ENCODE assay signal across 16 cellular contexts in genomic region chr11:75323609-75324008, GRCh38. TPM values are rescaled to one million over a fixed set of nuclear protein-coding genes. Genes with fewer than 3 reads are reported as not detected.
A peak's percentile ranks its signal among the peaks of the same experiment; 100 is the strongest.
DNase-seq lines count a peak whose midpoint lies in the region; ATAC-seq, FAIRE-seq and TF ChIP-seq lines count a peak whose summit lies in the region.
"Had no signal": no experiment of that assay in that cellular context is flagged by ENCODE, and none has a peak within 500 bp of the region (broad histone marks: within the 10 kb centered on the region; RNA-seq: fewer than 3 reads in every experiment).

No MANE protein-coding gene starts in this region.

- H3K27me3 ChIP-seq in osteoblast (ENCODE audit: insufficient read depth, low read length) = no peaks in the 10 kb centered on the region
- H3K27me3 ChIP-seq: dorsolateral prefrontal cortex had no signal

- intact Hi-C loops in kidney (cut with DNase I) = no loop called here

- DNase-seq in NCI-H748 (lab: John Stamatoyannopoulos, UW; ENCODE audit: unreplicated experiment) (peak; percentile 60), NCI-H748 treated with DMSO at 0.1 percent for 48 hours (lab: John Stamatoyannopoulos, UW) (no peak), NCI-H146 treated with DMSO at 0.1 percent for 48 hours (lab: John Stamatoyannopoulos, UW; ENCODE audit: unreplicated experiment) (peak; percentile 44), dermis blood vessel endothelial cell (peak; percentile 53), osteoblast (ENCODE audit: insufficient read length, low spot score, missing footprints) (peak; percentile 36), NCI-H82 treated with DMSO at 0.1 percent for 48 hours (lab: John Stamatoyannopoulos, UW; ENCODE audit: unreplicated experiment) (no peak), kidney (no peak)
- DNase-seq: activated T-cell treated with anti-CD3 and anti-CD28 coated beads for 4 hours, anterior cingulate cortex, dorsolateral prefrontal cortex, NCI-H2171 treated with DMSO at 0.1 percent for 48 hours, substantia nigra had no signal

- no peak overlapping the region for H3K9ac ChIP-seq in kidney (ENCODE audit: low read length in 2 of 2)

- no peak for FAIRE-seq in kidney (lab: Jason Lieb, UNC)

- H3K4me1 ChIP-seq in osteoblast (ENCODE audit: insufficient read depth, low read length) = peaks cover 15% of the 10 kb centered on the region
- H3K4me1 ChIP-seq in kidney (ENCODE audit: control insufficient read depth in 1 of 2, insufficient read depth in 1 of 2, low read depth in 1 of 2, low read length in 2 of 2) = peaks cover 4 to 24% of the 10 kb centered on the region in 2 donors

- H3K4me3 ChIP-seq in osteoblast (ENCODE audit: insufficient read depth, low read length) = no peak overlapping the region
- no peak overlapping the region for H3K4me3 ChIP-seq in kidney (ENCODE audit: low read length in 2 of 2)
- H3K4me3 ChIP-seq: dorsolateral prefrontal cortex, lung had no signal

- no peaks in the 10 kb centered on the region for H4K20me1 ChIP-seq in osteoblast (ENCODE audit: insufficient read depth, low read length)

- no peak for ATAC-seq in HG02610 (IDR thresholded peaks at IDR 0.05; ENCODE audit: unreplicated experiment)
- ATAC-seq: HCT116 had no signal

- no peaks in the 10 kb centered on the region for H3K79me2 ChIP-seq in osteoblast (ENCODE audit: insufficient read depth, low read length)

- H2AFZ ChIP-seq in osteoblast (ENCODE audit: low read length) = no peak overlapping the region

- H3K36me3 ChIP-seq in osteoblast (ENCODE audit: insufficient read depth, low read length) = no peaks in the 10 kb centered on the region
- no peaks in the 10 kb centered on the region for H3K36me3 ChIP-seq in kidney (ENCODE audit: control insufficient read depth in 1 of 2, insufficient read depth in 2 of 2, low read length in 2 of 2)

- H3K4me2 ChIP-seq in osteoblast (ENCODE audit: insufficient read depth, low read length) = no peak overlapping the region

- TF ChIP-seq CTCF in osteoblast (IDR thresholded peaks at IDR 0.05; ENCODE audit: extremely low read depth, low read depth, low read length) = no peak
- TF ChIP-seq CTCF in kidney (IDR thresholded peaks at IDR 0.05; ENCODE audit: borderline replicate concordance, extremely low read depth, insufficient read depth) = no peak

- H3K9me3 ChIP-seq in osteoblast (ENCODE audit: low read depth, low read length) (no peaks in the 10 kb centered on the region), kidney (ENCODE audit: control insufficient read depth in 1 of 2, low read length in 2 of 2) (no peaks in the 10 kb centered on the region)

- H3K27ac ChIP-seq in osteoblast (ENCODE audit: low read depth, low read length) = no peak overlapping the region
- H3K27ac ChIP-seq in kidney (ENCODE audit: low read depth in 2 of 2, low read length in 2 of 2) = no peak overlapping the region
- H3K27ac ChIP-seq: HL-60 had no signal

RNA-seq across cellular contexts. Expression of gene ARRB1, which starts 27.9 kb away (rescaled TPM):
- total RNA-seq in dermis blood vessel endothelial cell (223 and 280 TPM in 2 replicates), osteoblast (14.5 and 19.4 TPM in 2 replicates), kidney (53.8 TPM)
- 17.6 TPM for polyA plus RNA-seq in kidney (ENCODE audit: insufficient read depth, low read depth, low replicate concordance)

Comparison
In these comparisons a context has a peak if more than half of its experiments do, and no peak if none do; other contexts are left out.
1. DNase-seq: peak in NCI-H748 (single experiment), NCI-H146 treated with DMSO at 0.1 percent for 48 hours (single experiment), dermis blood vessel endothelial cell (single experiment) and osteoblast (single experiment); none in NCI-H748 treated with DMSO at 0.1 percent for 48 hours (single experiment), NCI-H82 treated with DMSO at 0.1 percent for 48 hours (single experiment) and kidney (single experiment).